1 cellular context compared by ENCODE assay signal in genomic region chr1:180507826-180508724, GRCh38.
TF ChIP-seq lines count a peak whose summit lies in the region.

No MANE protein-coding gene starts in this region.

TF ChIP-seq in GM12878, 131 proteins besides CTCF, POLR2A, EP300 and RAD21:
- TF ChIP-seq YY1 (IDR thresholded peaks at IDR 0.05; ENCODE audit: low read depth, low read length) = peak; percentile 52; the same call in 1 of the 2 replicates
- no peak for TF ChIP-seq NFIC (IDR thresholded peaks at IDR 0.05; ENCODE audit: low read depth, low read length)
